ENCODE assay signal across 31 cellular contexts in the genomic region with DNA sequence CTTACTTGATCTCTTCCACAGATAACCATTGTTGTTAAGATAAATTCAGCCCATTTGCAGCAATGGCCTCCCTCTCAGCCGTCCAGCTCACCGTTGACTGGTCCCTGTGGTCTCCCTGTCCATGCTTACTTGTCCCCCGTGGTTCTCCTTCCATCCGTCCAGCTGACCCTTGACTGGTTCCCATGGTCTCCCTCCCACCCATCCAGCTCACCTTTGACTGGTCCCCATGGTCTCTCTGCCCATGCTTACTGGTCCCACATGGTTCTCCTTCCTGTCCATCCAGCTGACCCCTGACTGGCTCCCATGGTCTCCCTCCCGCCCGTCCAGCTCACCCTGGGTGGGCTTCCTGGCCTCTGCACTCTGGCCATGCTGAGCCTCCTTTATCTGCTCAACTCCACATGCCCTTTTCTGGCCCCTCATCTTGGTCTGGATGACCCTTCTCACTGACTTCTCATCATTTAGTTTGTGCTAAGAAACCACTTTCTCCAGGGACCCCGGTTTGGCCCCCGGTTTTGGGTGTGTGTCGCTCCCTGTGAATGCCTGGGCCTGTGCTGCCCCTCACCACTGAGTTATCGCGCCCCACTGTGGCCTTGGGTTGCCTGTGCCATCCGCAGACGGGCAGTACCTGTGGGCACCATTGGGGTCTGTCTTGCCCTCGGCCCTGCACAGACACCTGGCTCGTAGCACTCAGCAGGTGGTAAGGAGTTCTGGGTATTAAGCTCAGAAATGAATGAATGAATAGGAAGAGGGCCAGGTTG.
DNase-seq lines count a peak whose midpoint lies in the region; ATAC-seq and TF ChIP-seq lines count a peak whose summit lies in the region.
"Had no signal": no experiment of that assay in that cellular context is flagged by ENCODE, and none has a peak within 500 bp of the region (broad histone marks: within the 10 kb centered on the region; RNA-seq: fewer than 3 reads in every experiment).

No MANE protein-coding gene starts in this region.

- intact Hi-C loops in activated naive CD4-positive, alpha-beta T cell treated with anti-CD3 and anti-CD28 coated beads for 36 hours (cut with micrococcal nuclease), result no loop called here
- intact Hi-C loops in aorta (cut with DNase I), result no loop called here

- H3K9me3 ChIP-seq in osteoblast (ENCODE audit: low read depth, low read length) (no peaks in the 10 kb centered on the region), aorta (ENCODE audit: control insufficient read depth, low read length) (no peaks in the 10 kb centered on the region)
- H3K9me3 ChIP-seq: BE2C had no signal

- no peaks in the 10 kb centered on the region for H3K4me1 ChIP-seq in osteoblast (ENCODE audit: insufficient read depth, low read length)
- no peaks in the 10 kb centered on the region for H3K4me1 ChIP-seq in aorta (ENCODE audit: control insufficient read depth in 1 of 2, insufficient read depth in 2 of 2, low read length in 2 of 2)
- H3K4me1 ChIP-seq: BE2C had no signal

- H3K9me3 Mint-ChIP-seq in activated naive CD4-positive, alpha-beta T cell treated with anti-CD3 and anti-CD28 coated beads, Interleukin-2, amount 50 U/mL, for 24 hours, result no peaks in the 10 kb centered on the region
- no peaks in the 10 kb centered on the region for H3K9me3 Mint-ChIP-seq in activated naive CD4-positive, alpha-beta T cell treated with anti-CD3 and anti-CD28 coated beads for 36 hours
- H3K9me3 Mint-ChIP-seq in glutamatergic neuron (ENCODE audit: unreplicated experiment), result peaks cover 16% of the 10 kb centered on the region

- H3K27ac Mint-ChIP-seq in activated naive CD4-positive, alpha-beta T cell treated with anti-CD3 and anti-CD28 coated beads, Interleukin-2, amount 50 U/mL, for 24 hours, result peak overlapping the region; percentile 47
- no peak overlapping the region for H3K27ac Mint-ChIP-seq in activated naive CD4-positive, alpha-beta T cell treated with anti-CD3 and anti-CD28 coated beads for 36 hours
- peak overlapping the region; percentile 36 for H3K27ac Mint-ChIP-seq in glutamatergic neuron (ENCODE audit: unreplicated experiment)
- H3K27ac Mint-ChIP-seq: CD14-positive monocyte had no signal

- 93 to 94% methylated on average over 15 of the region's 15 CpGs for WGBS in aorta, 2 donors

- H3K27me3 ChIP-seq in osteoblast (ENCODE audit: insufficient read depth, low read length) (no peaks in the 10 kb centered on the region), aorta (ENCODE audit: control insufficient read depth in 1 of 2, insufficient read depth in 2 of 2, low read length in 1 of 2) (no peaks in the 10 kb centered on the region)
- H3K27me3 ChIP-seq: BE2C had no signal

- no peaks in the 10 kb centered on the region for H3K36me3 Mint-ChIP-seq in activated naive CD4-positive, alpha-beta T cell treated with anti-CD3 and anti-CD28 coated beads, Interleukin-2, amount 50 U/mL, for 24 hours
- no peaks in the 10 kb centered on the region for H3K36me3 Mint-ChIP-seq in activated naive CD4-positive, alpha-beta T cell treated with anti-CD3 and anti-CD28 coated beads for 36 hours (ENCODE audit: low read depth)
- peaks cover 14% of the 10 kb centered on the region for H3K36me3 Mint-ChIP-seq in glutamatergic neuron (ENCODE audit: unreplicated experiment)
- H3K36me3 Mint-ChIP-seq: CD14-positive monocyte had no signal

- no peak for DNase-seq in activated naive CD4-positive, alpha-beta T cell treated with anti-CD3 and anti-CD28 coated beads for 36 hours
- DNase-seq in glutamatergic neuron (no peak), osteoblast (ENCODE audit: insufficient read length, low spot score, missing footprints) (peak; percentile 63), aorta (no peak)
- DNase-seq: 8988T; ACHN; BE2C; CD8-positive, alpha-beta memory T cell; DMS 273 treated with DMSO at 0.1 percent for 48 hours; DMS79; EL; GDM1; GOT3; NCI-H1092; NCI-H1417 treated with DMSO at 0.1 percent for 48 hours; NCI-H1694 treated with DMSO at 0.1 percent for 48 hours; NCI-H2081; NCI-H2227 treated with DMSO at 0.1 percent for 48 hours; NCI-H526 treated with DMSO at 0.1 percent for 48 hours; SIG-M5 had no signal

- no peaks in the 10 kb centered on the region for H3K79me2 ChIP-seq in osteoblast (ENCODE audit: insufficient read depth, low read length)

- H2AFZ ChIP-seq in osteoblast (ENCODE audit: low read length), result no peak overlapping the region

- CTCF ChIA-PET in activated naive CD4-positive, alpha-beta T cell treated with anti-CD3 and anti-CD28 coated beads for 36 hours (lab: Charles Lee), result interaction anchor here (0.6 kb wide), 1 partner anchor 445 kb away, joined by 3 read pairs; no protein-coding TSS in a partner anchor

- H3K4me3 Mint-ChIP-seq in activated naive CD4-positive, alpha-beta T cell treated with anti-CD3 and anti-CD28 coated beads, Interleukin-2, amount 50 U/mL, for 24 hours, result no peak overlapping the region
- no peak overlapping the region for H3K4me3 Mint-ChIP-seq in activated naive CD4-positive, alpha-beta T cell treated with anti-CD3 and anti-CD28 coated beads for 36 hours
- H3K4me3 Mint-ChIP-seq in glutamatergic neuron (ENCODE audit: unreplicated experiment), result no peak overlapping the region
- H3K4me3 Mint-ChIP-seq: CD14-positive monocyte; CD8-positive, alpha-beta memory T cell had no signal

- H3K4me1 Mint-ChIP-seq in activated naive CD4-positive, alpha-beta T cell treated with anti-CD3 and anti-CD28 coated beads, Interleukin-2, amount 50 U/mL, for 24 hours, result no peaks in the 10 kb centered on the region
- H3K4me1 Mint-ChIP-seq in activated naive CD4-positive, alpha-beta T cell treated with anti-CD3 and anti-CD28 coated beads for 36 hours (ENCODE audit: low read depth), result no peaks in the 10 kb centered on the region
- no peaks in the 10 kb centered on the region for H3K4me1 Mint-ChIP-seq in glutamatergic neuron (ENCODE audit: low read depth, unreplicated experiment)

- no peaks in the 10 kb centered on the region for H4K20me1 ChIP-seq in osteoblast (ENCODE audit: insufficient read depth, low read length)

- H3K36me3 ChIP-seq in osteoblast (ENCODE audit: insufficient read depth, low read length) (no peaks in the 10 kb centered on the region), aorta (ENCODE audit: control insufficient read depth in 1 of 2, insufficient read depth in 2 of 2, low read length in 1 of 2) (no peaks in the 10 kb centered on the region)
- H3K36me3 ChIP-seq: BE2C had no signal

- no peak for TF ChIP-seq CTCF in glutamatergic neuron (IDR thresholded peaks at IDR 0.05; ENCODE audit: partially characterized antibody, unreplicated experiment)
- TF ChIP-seq CTCF in osteoblast (IDR thresholded peaks at IDR 0.05; ENCODE audit: extremely low read depth, low read depth, low read length), result no peak

- H3K4me3 ChIP-seq in osteoblast (ENCODE audit: insufficient read depth, low read length) (no peak overlapping the region), aorta (ENCODE audit: low read length in 2 of 2) (no peak overlapping the region)
- H3K4me3 ChIP-seq: GM12878, SK-N-MC had no signal

- H3K4me2 ChIP-seq in osteoblast (ENCODE audit: insufficient read depth, low read length), result no peak overlapping the region

- ATAC-seq in aorta (ENCODE audit: low FRiP score) (peak; percentile 43), GM18498 (IDR thresholded peaks at IDR 0.05; ENCODE audit: unreplicated experiment) (no peak), HG03520 (IDR thresholded peaks at IDR 0.05; ENCODE audit: unreplicated experiment) (no peak), GM18858 (IDR thresholded peaks at IDR 0.05; ENCODE audit: unreplicated experiment) (no peak)
- ATAC-seq: GM12878, HCT116, Panc1 had no signal

- no peak overlapping the region for H3K27ac ChIP-seq in osteoblast (ENCODE audit: low read depth, low read length)
- H3K27ac ChIP-seq in aorta (ENCODE audit: low read depth in 1 of 2, low read length in 2 of 2), result no peak overlapping the region
- H3K27ac ChIP-seq: HL-60, RWPE1, SK-N-MC had no signal

- H3K27me3 Mint-ChIP-seq in activated naive CD4-positive, alpha-beta T cell treated with anti-CD3 and anti-CD28 coated beads, Interleukin-2, amount 50 U/mL, for 24 hours, result peaks cover 4% of the 10 kb centered on the region
- no peaks in the 10 kb centered on the region for H3K27me3 Mint-ChIP-seq in activated naive CD4-positive, alpha-beta T cell treated with anti-CD3 and anti-CD28 coated beads for 36 hours (ENCODE audit: low read depth)
- H3K27me3 Mint-ChIP-seq in glutamatergic neuron (ENCODE audit: unreplicated experiment), result peaks cover 10% of the 10 kb centered on the region
